Comparison of ENCODE assay signal across 10 cellular contexts in the genomic region with DNA sequence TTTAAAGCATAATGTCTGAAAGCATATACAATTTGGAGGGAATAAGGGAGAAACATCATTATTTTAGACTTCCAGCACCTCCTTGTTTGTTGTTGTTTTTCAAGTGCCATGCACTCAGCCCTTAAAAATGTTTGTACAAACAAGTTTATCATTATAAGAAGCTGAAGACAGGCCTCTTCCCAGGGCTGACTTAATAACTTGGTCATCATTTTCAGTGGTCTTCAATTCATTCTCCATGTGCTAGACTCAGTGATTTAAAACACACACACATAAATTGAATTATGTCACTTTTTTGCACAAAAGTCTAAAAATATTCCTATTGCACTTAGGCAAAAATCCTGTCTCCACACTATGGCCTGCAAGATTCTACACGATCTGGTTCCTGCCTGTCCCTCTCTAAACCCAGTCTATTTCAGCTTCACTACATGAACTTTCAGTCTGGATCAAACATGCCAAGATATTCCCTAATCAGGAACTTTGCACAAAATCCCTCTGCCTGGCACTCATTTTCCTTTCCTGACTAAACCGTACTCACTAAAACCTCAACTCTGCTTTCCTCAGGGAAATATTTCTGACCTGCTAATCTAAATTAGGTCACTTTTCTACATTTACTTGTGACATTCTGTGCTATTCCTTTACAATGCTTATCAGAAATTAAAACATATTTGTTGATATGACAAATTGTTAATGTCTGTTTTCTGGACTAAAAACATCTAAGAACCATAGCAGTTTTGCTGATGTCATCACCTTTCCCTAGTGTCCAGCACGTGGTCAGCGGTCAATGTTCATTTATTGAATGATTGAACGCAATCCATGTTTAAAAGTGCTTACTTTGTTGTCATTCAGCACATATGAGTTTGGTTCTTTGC. TPM values are rescaled to one million over a fixed set of nuclear protein-coding genes. Genes with fewer than 3 reads are reported as not detected.
DNase-seq lines count a peak whose midpoint lies in the region; ATAC-seq, FAIRE-seq and TF ChIP-seq lines count a peak whose summit lies in the region.
"Had no signal": no experiment of that assay in that cellular context is flagged by ENCODE, and none has a peak within 500 bp of the region (broad histone marks: within the 10 kb centered on the region; RNA-seq: fewer than 3 reads in every experiment).

No MANE protein-coding gene starts in this region.

- H3K27me3 ChIP-seq in naive thymus-derived CD4-positive, alpha-beta T cell (ENCODE audit: control insufficient read depth in 2 of 2, insufficient read depth in 2 of 2, low read length in 2 of 2) = no peaks in the 10 kb centered on the region
- no peaks in the 10 kb centered on the region for H3K27me3 ChIP-seq in pancreas
- H3K27me3 ChIP-seq: gastroesophageal sphincter had no signal

- intact Hi-C loops in naive thymus-derived CD4-positive, alpha-beta T cell (cut with micrococcal nuclease) = loop anchor here (1.0 to 5.0 kb wide), 8 partner anchors 8 to 320 kb away; a partner anchor contains a TSS
- intact Hi-C loops in pancreas (cut with DNase I) = no loop called here

- TF ChIP-seq POLR2A in GM18505 (IDR thresholded peaks at IDR 0.05; ENCODE audit: borderline replicate concordance, extremely low read depth, insufficient read depth, insufficient read length) = no peak

- no peak for TF ChIP-seq CTCF in pancreas (IDR thresholded peaks at IDR 0.05)

- H3K4me3 Mint-ChIP-seq in naive thymus-derived CD4-positive, alpha-beta T cell = peak overlapping the region; percentile 46 to 83 (median 76)

- H3K36me3 Mint-ChIP-seq in naive thymus-derived CD4-positive, alpha-beta T cell = peaks cover 0 to 72% (median 11%) of the 10 kb centered on the region in 5 donors

- H3K4me3 ChIP-seq in naive thymus-derived CD4-positive, alpha-beta T cell (ENCODE audit: low read length) = peak overlapping the region; percentile 41
- no peak overlapping the region for H3K4me3 ChIP-seq in pancreas

- H3K9me3 ChIP-seq in KOPT-K1 (ENCODE audit: insufficient read depth, low read length, poor library complexity, severe bottlenecking) (peaks cover 15% of the 10 kb centered on the region), pancreas (no peaks in the 10 kb centered on the region)
- H3K9me3 ChIP-seq in naive thymus-derived CD4-positive, alpha-beta T cell (ENCODE audit: control insufficient read depth in 2 of 3, low read length in 3 of 3) = peaks cover 0 to 6% (median 4%) of the 10 kb centered on the region in 3 experiments
- H3K9me3 ChIP-seq: gastroesophageal sphincter had no signal

- H3K36me3 ChIP-seq in KOPT-K1 (ENCODE audit: insufficient read depth, low read length) = no peaks in the 10 kb centered on the region
- no peaks in the 10 kb centered on the region for H3K36me3 ChIP-seq in naive thymus-derived CD4-positive, alpha-beta T cell (ENCODE audit: control insufficient read depth in 2 of 3, insufficient read depth in 3 of 3, low read length in 3 of 3)
- no peaks in the 10 kb centered on the region for H3K36me3 ChIP-seq in pancreas
- H3K36me3 ChIP-seq: gastroesophageal sphincter had no signal

- H3K4me1 Mint-ChIP-seq in naive thymus-derived CD4-positive, alpha-beta T cell = peaks cover 46 to 73% (median 68%) of the 10 kb centered on the region in 7 donors

- CTCF ChIA-PET in naive thymus-derived CD4-positive, alpha-beta T cell (lab: Charles Lee) = interaction anchor here (0.6 to 3.2 kb wide), 7 partner anchors 11 to 288 kb away, joined by 3 to 13 read pairs (median 3); a partner anchor contains a TSS

- H3K27ac Mint-ChIP-seq in naive thymus-derived CD4-positive, alpha-beta T cell = peak overlapping the region; percentile 76 to 96 (median 91)

- peaks cover 40 to 46% of the 10 kb centered on the region in 2 donors for H3K4me1 ChIP-seq in naive thymus-derived CD4-positive, alpha-beta T cell (ENCODE audit: control insufficient read depth in 2 of 2, insufficient read depth in 2 of 2, low read length in 2 of 2)
- no peaks in the 10 kb centered on the region for H3K4me1 ChIP-seq in pancreas

- FAIRE-seq in pancreas (lab: Jason Lieb, UNC) = no peak

- H3K9me3 Mint-ChIP-seq in naive thymus-derived CD4-positive, alpha-beta T cell = peaks cover 2 to 32% (median 5%) of the 10 kb centered on the region in 11 donors

- 60% methylated on average over 5 of the region's 5 CpGs for WGBS in pancreas, 2 donors

- ATAC-seq in GM18505 (IDR thresholded peaks at IDR 0.05; ENCODE audit: unreplicated experiment) (peak; percentile 14), GM21515 (IDR thresholded peaks at IDR 0.05; ENCODE audit: unreplicated experiment) (peak; percentile 7), pancreas (no peak)
- ATAC-seq in naive thymus-derived CD4-positive, alpha-beta T cell = no peak
- ATAC-seq: gastroesophageal sphincter had no signal

- H3K27ac ChIP-seq in KOPT-K1 (ENCODE audit: low read depth, low read length, poor library complexity, severe bottlenecking) (peak overlapping the region; percentile 86), pancreas (no peak overlapping the region)
- H3K27ac ChIP-seq in naive thymus-derived CD4-positive, alpha-beta T cell (ENCODE audit: low read depth, low read length) = peak overlapping the region; percentile 63

- no peaks in the 10 kb centered on the region for H3K27me3 Mint-ChIP-seq in naive thymus-derived CD4-positive, alpha-beta T cell

- DNase-seq in naive thymus-derived CD4-positive, alpha-beta T cell = no peak
- DNase-seq in NOMO-1 treated with DMSO at 0.1 percent for 48 hours (lab: John Stamatoyannopoulos, UW; ENCODE audit: unreplicated experiment) (no peak), pancreas (no peak), amygdala (lab: John Stamatoyannopoulos, UW) (no peak), ACHN (no peak)
- DNase-seq: activated effector memory CD4-positive, alpha-beta T cell treated with Interleukin-2 at 50 U/mL for 16 hours had no signal

- in situ Hi-C loops in ACHN (cut with HindIII; ENCODE audit: low pct_ligation_motif_present, low pct_unique_long_range_greater_than_20kb, low sequenced_read_pairs) = no loop called here

- POLR2A ChIA-PET in naive thymus-derived CD4-positive, alpha-beta T cell (lab: Charles Lee) = interaction anchor here (0.6 to 2.9 kb wide), 16 partner anchors 10 to 604 kb away, joined by 3 to 18 read pairs (median 4); a partner anchor contains a TSS

RNA-seq across cellular contexts. Expression of a gene that starts 14.8 kb away (rescaled TPM):
- 100 to 1,000 TPM in 2 of 5 experiments, 10 to 100 TPM in 3; 31.8 to 784 (median 53.6) TPM for total RNA-seq in naive thymus-derived CD4-positive, alpha-beta T cell
- 10 to 100 TPM; 30.0 to 42.1 TPM for polyA plus RNA-seq in naive thymus-derived CD4-positive, alpha-beta T cell
- total RNA-seq in pancreas = 1 to 10 TPM in 1 of 6 donors, under 1 TPM in 5; 0.20 to 1.4 (median 0.63) TPM
- under 1 TPM; 0.16 to 0.19 TPM for polyA plus RNA-seq in pancreas

Comparison
In these comparisons a context has a peak if more than half of its experiments do, and no peak if none do; other contexts are left out.
1. ATAC-seq: peak in GM18505 (single experiment) and GM21515 (single experiment); none in naive thymus-derived CD4-positive, alpha-beta T cell (single experiment) and pancreas (0 of 4).
2. H3K27ac ChIP-seq: peak in KOPT-K1 (single experiment) and naive thymus-derived CD4-positive, alpha-beta T cell (single experiment); none in pancreas (0 of 4).
3. RNA of a gene that starts 14.8 kb away (total RNA-seq): 31.8 to 784 TPM in naive thymus-derived CD4-positive, alpha-beta T cell; 0.20 to 1.4 TPM in pancreas; every median in the first group is over 10 times any median in the second.
4. intact Hi-C loops: an anchor here in naive thymus-derived CD4-positive, alpha-beta T cell (1.0 to 5.0 kb wide); none called in pancreas.